In genomic region chr10:63246361-63246760, GRCh38 we compare ENCODE assay signal across 1 cellular context.
TF ChIP-seq lines count a peak whose summit lies in the region.

No MANE protein-coding gene starts in this region.

TF ChIP-seq in WTC11, 78 proteins besides CTCF, POLR2A, EP300 and RAD21 (continued from another document):
- TF ChIP-seq STAT6 (CRISPR knock-in tag; conservative IDR thresholded peaks at IDR 0.05; ENCODE audit: low read depth) (no peak), ATF1 (CRISPR knock-in tag; IDR thresholded peaks at IDR 0.05) (no peak), USF2 (CRISPR knock-in tag; IDR thresholded peaks at IDR 0.05) (no peak), CREM (CRISPR knock-in tag; IDR thresholded peaks at IDR 0.05) (no peak), ZNF532 (CRISPR knock-in tag; IDR thresholded peaks at IDR 0.05; ENCODE audit: borderline replicate concordance) (no peak), FOXP1 (CRISPR knock-in tag; IDR thresholded peaks at IDR 0.05; ENCODE audit: borderline replicate concordance) (no peak), E2F1 (CRISPR knock-in tag; IDR thresholded peaks at IDR 0.05) (no peak), ZNF232 (CRISPR knock-in tag; IDR thresholded peaks at IDR 0.05) (no peak), AR (CRISPR knock-in tag; IDR thresholded peaks at IDR 0.05) (no peak), SP1 (CRISPR knock-in tag; conservative IDR thresholded peaks at IDR 0.05) (no peak)
